In genomic region chr5:119323630-119324000, GRCh38 we compare ENCODE assay signal across 9 cellular contexts. TPM values are rescaled to one million over a fixed set of nuclear protein-coding genes. Genes with fewer than 3 reads are reported as not detected.
DNase-seq lines count a peak whose midpoint lies in the region; ATAC-seq, FAIRE-seq and TF ChIP-seq lines count a peak whose summit lies in the region.
"Had no signal": no experiment of that assay in that cellular context is flagged by ENCODE, and none has a peak within 500 bp of the region (broad histone marks: within the 10 kb centered on the region; RNA-seq: fewer than 3 reads in every experiment).

No MANE protein-coding gene starts in this region.

- H3K9ac ChIP-seq in HUES64 (ENCODE audit: low read depth, low read length): peak overlapping the region; percentile 8; the same call in 1 of the 2 replicates

- H3K27me3 Mint-ChIP-seq in activated CD8-positive, alpha-beta T cell treated with anti-CD3 and anti-CD28 coated beads for 36 hours: no peaks in the 10 kb centered on the region

- H3K9me3 ChIP-seq in HUES64 (ENCODE audit: insufficient read depth, low read depth, low read length): no peaks in the 10 kb centered on the region

- POLR2A ChIA-PET in activated CD8-positive, alpha-beta T cell treated with anti-CD3 and anti-CD28 coated beads for 36 hours (lab: Charles Lee): interaction anchor here (0.9 to 1.7 kb wide), 6 partner anchors 8 to 32 kb away, joined by 3 to 6 read pairs (median 4); partner anchors contain the start of gene TNFAIP8

- H3K36me3 ChIP-seq in HUES64 (ENCODE audit: insufficient read depth, low read length): no peaks in the 10 kb centered on the region

- intact Hi-C loops in activated CD8-positive, alpha-beta T cell treated with anti-CD3 and anti-CD28 coated beads for 36 hours (cut with micrococcal nuclease): no loop called here

- no peaks in the 10 kb centered on the region for H3K9me3 Mint-ChIP-seq in activated CD8-positive, alpha-beta T cell treated with anti-CD3 and anti-CD28 coated beads for 36 hours

- CTCF ChIA-PET in activated CD8-positive, alpha-beta T cell treated with anti-CD3 and anti-CD28 coated beads for 36 hours (lab: Charles Lee): interaction anchor here (0.8 to 3.1 kb wide), 5 partner anchors 8 to 88 kb away, joined by 3 to 18 read pairs (median 4); no protein-coding TSS in a partner anchor

- H3K27me3 ChIP-seq in HUES64 (ENCODE audit: insufficient read depth, low read length): no peaks in the 10 kb centered on the region

- H3K4me1 Mint-ChIP-seq in activated CD8-positive, alpha-beta T cell treated with anti-CD3 and anti-CD28 coated beads for 36 hours (ENCODE audit: low read depth): peaks cover 94% of the 10 kb centered on the region

- no peak for ATAC-seq in activated CD8-positive, alpha-beta T cell treated with anti-CD3 and anti-CD28 coated beads for 36 hours
- ATAC-seq in HG03571 (IDR thresholded peaks at IDR 0.05; ENCODE audit: unreplicated experiment): no peak

- peak overlapping the region; percentile 51; the same call in 1 of the 2 replicates for H3K27ac ChIP-seq in HUES64 (ENCODE audit: low read depth, low read length)

- no peak overlapping the region for H3K4me3 ChIP-seq in HUES64 (ENCODE audit: low read length)

- DNase-seq in Ammon's horn (ENCODE audit: low spot score): peak; percentile 23
- no peak for DNase-seq in activated CD8-positive, alpha-beta T cell treated with anti-CD3 and anti-CD28 coated beads for 36 hours
- DNase-seq in kidney tubule cell (ENCODE audit: low spot score): peak; percentile 30
- DNase-seq in activated CD4-positive, alpha-beta T cell treated with anti-CD3 and anti-CD28 coated beads, Interleukin-2, amount 50 U/mL, for 1 hour: no peak
- DNase-seq in GM12891 (ENCODE audit: insufficient read length, low spot score): no peak
- no peak for DNase-seq in inferior parietal cortex (ENCODE audit: extremely low spot score)

- TF ChIP-seq CTCF in activated CD8-positive, alpha-beta T cell treated with anti-CD3 and anti-CD28 coated beads for 36 hours (IDR thresholded peaks at IDR 0.05): no peak

- H3K36me3 Mint-ChIP-seq in activated CD8-positive, alpha-beta T cell treated with anti-CD3 and anti-CD28 coated beads for 36 hours (ENCODE audit: low read depth): peaks cover 38% of the 10 kb centered on the region

- peak overlapping the region; percentile 96 for H3K27ac Mint-ChIP-seq in activated CD8-positive, alpha-beta T cell treated with anti-CD3 and anti-CD28 coated beads for 36 hours

- H3K4me1 ChIP-seq in HUES64 (ENCODE audit: insufficient read depth, low read length): peaks cover 48% of the 10 kb centered on the region

- no peak overlapping the region for H3K4me3 Mint-ChIP-seq in activated CD8-positive, alpha-beta T cell treated with anti-CD3 and anti-CD28 coated beads for 36 hours

- no peak for TF ChIP-seq POLR2A in GM12891 (IDR thresholded peaks at IDR 0.05; ENCODE audit: low read depth, low read length)

- no peak for FAIRE-seq in GM12891 (lab: Jason Lieb, UNC)
- FAIRE-seq: GM18507 had no signal

TF ChIP-seq in GM12891, 5 proteins besides CTCF, POLR2A, EP300 and RAD21:
- TF ChIP-seq SPI1 (IDR thresholded peaks at IDR 0.05; ENCODE audit: low read depth, low read length): no peak
- no peak for TF ChIP-seq TAF1 (IDR thresholded peaks at IDR 0.05; ENCODE audit: low read depth, low read length)
- TF ChIP-seq POU2F2 (IDR thresholded peaks at IDR 0.05; ENCODE audit: low read depth, low read length): no peak
- TF ChIP-seq POLR2AphosphoS5 (IDR thresholded peaks at IDR 0.05; ENCODE audit: low read depth, low read length): no peak
- no peak for TF ChIP-seq PAX5 (IDR thresholded peaks at IDR 0.05; ENCODE audit: insufficient read depth, low read length, severe bottlenecking)

RNA-seq across cellular contexts. Expression of gene TNFAIP8, which starts 32.2 kb away (rescaled TPM):
- 16.6 TPM for polyA plus RNA-seq in HUES64 (2013, experiment 1 of 2)
- polyA plus RNA-seq in HUES64 (2013, experiment 2 of 2): 19.6 TPM
- total RNA-seq in activated CD8-positive, alpha-beta T cell treated with anti-CD3 and anti-CD28 coated beads for 36 hours: 100 to 1,000 TPM; 135 to 141 TPM
- 82.8 TPM for polyA plus RNA-seq in GM12891 (2012; ENCODE audit: low read depth, missing spikeins)

Comparison
In these comparisons a context has a peak if more than half of its experiments do, and no peak if none do; other contexts are left out.
1. DNase-seq: peak in Ammon's horn (single experiment) and kidney tubule cell (single experiment); none in activated CD8-positive, alpha-beta T cell treated with anti-CD3 and anti-CD28 coated beads for 36 hours (single experiment), activated CD4-positive, alpha-beta T cell treated with anti-CD3 and anti-CD28 coated beads, Interleukin-2, amount 50 U/mL, for 1 hour (single experiment), GM12891 (single experiment) and inferior parietal cortex (single experiment).